In the genomic region with DNA sequence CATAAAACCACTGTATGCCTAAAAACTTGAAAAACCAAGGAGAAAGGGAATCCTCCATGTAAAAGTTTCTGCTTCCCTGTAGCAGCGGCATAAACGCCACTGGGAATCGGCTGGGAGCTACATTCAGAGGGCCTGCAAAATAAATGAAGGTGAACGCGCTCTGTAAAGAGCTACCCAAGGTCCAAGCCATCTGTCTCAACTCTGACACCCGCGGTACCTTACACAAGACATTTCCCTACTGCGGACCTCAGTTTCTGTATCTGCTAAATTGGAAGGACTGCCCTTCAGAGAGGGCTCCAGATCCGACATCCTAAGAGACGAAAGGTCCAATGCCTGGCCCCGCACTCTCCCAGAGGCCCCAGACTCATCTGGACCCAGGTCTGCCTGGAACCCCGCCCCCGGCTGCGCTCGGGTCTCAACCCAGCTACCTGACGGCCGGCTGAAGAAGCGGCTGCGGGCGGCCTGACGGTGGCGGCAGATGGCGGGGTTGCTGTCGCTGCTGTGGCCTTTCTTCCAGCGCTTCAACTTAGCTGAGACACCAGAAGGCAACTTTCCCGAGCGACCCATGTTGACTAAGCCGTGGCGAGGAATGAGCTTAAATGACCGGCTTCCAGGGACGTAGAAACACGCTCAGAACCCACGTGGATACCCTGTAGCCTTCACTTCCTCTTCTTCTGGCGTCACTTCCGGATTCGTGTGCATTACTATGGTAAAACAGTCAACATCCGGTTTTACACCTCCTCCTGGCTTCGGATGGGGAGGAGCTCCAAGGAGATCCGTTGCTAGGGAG, we compare ENCODE assay signal across 8 cellular contexts. TPM values are rescaled to one million over a fixed set of nuclear protein-coding genes. Genes with fewer than 3 reads are reported as not detected.
DNase-seq lines count a peak whose midpoint lies in the region; TF ChIP-seq lines count a peak whose summit lies in the region.

A gene with protein sequence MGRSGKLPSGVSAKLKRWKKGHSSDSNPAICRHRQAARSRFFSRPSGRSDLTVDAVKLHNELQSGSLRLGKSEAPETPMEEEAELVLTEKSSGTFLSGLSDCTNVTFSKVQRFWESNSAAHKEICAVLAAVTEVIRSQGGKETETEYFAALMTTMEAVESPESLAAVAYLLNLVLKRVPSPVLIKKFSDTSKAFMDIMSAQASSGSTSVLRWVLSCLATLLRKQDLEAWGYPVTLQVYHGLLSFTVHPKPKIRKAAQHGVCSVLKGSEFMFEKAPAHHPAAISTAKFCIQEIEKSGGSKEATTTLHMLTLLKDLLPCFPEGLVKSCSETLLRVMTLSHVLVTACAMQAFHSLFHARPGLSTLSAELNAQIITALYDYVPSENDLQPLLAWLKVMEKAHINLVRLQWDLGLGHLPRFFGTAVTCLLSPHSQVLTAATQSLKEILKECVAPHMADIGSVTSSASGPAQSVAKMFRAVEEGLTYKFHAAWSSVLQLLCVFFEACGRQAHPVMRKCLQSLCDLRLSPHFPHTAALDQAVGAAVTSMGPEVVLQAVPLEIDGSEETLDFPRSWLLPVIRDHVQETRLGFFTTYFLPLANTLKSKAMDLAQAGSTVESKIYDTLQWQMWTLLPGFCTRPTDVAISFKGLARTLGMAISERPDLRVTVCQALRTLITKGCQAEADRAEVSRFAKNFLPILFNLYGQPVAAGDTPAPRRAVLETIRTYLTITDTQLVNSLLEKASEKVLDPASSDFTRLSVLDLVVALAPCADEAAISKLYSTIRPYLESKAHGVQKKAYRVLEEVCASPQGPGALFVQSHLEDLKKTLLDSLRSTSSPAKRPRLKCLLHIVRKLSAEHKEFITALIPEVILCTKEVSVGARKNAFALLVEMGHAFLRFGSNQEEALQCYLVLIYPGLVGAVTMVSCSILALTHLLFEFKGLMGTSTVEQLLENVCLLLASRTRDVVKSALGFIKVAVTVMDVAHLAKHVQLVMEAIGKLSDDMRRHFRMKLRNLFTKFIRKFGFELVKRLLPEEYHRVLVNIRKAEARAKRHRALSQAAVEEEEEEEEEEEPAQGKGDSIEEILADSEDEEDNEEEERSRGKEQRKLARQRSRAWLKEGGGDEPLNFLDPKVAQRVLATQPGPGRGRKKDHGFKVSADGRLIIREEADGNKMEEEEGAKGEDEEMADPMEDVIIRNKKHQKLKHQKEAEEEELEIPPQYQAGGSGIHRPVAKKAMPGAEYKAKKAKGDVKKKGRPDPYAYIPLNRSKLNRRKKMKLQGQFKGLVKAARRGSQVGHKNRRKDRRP (N-terminal part only) (minus strand): TSS at position 676 of the 790 bp plus-strand sequence. CDS start 109 bp downstream, at position 567.

- H3K56ac ChIP-seq in H9 (ENCODE audit: insufficient read length, low read depth, low read length): no peak within 1 kb of the TSS

- no peaks in the 10 kb centered on the region for H3K27me3 Mint-ChIP-seq in H9 (ENCODE audit: low read depth)
- H3K27me3 Mint-ChIP-seq in nephron (ENCODE audit: low read depth): no peaks in the 10 kb centered on the region

- H3K9me3 ChIP-seq in H9 (ENCODE audit: control insufficient read depth, low read depth, low read length): no peaks in the 10 kb centered on the region

- H3K27me3 ChIP-seq in H9 (ENCODE audit: insufficient read depth, low read length): no peaks in the 10 kb centered on the region

- H2BK5ac ChIP-seq in H9 (ENCODE audit: insufficient read length, low read length): no peak within 1 kb of the TSS

- no peak within 1 kb of the TSS for H3K27ac ChIP-seq in H9 (ENCODE audit: insufficient read length, low read depth, low read length)

- H4K91ac ChIP-seq in H9 (ENCODE audit: insufficient read length, low read depth, low read length): no peak within 1 kb of the TSS

- no CpG with 5 or more reads among the region's 39 CpGs for WGBS in H9 (ENCODE audit: extremely low coverage, insufficient read length, low lambda C conversion rate)

- H2BK15ac ChIP-seq in H9 (ENCODE audit: low read depth, low read length): no peak within 1 kb of the TSS

- no peaks in the 10 kb centered on the region for H4K20me1 ChIP-seq in H9 (ENCODE audit: control insufficient read depth, insufficient read depth, insufficient read length)

- TF ChIP-seq CTCF in H9 (conservative IDR thresholded peaks at IDR 0.05) (peak; percentile 35; the same call in 2 of the 3 replicates), nephron (IDR thresholded peaks at IDR 0.05; ENCODE audit: unreplicated experiment in 3 of 3) (peak in 1 of 3 experiments; percentile 9)

- H3K79me2 ChIP-seq in H9 (ENCODE audit: insufficient read depth, low read length): 0 out of 2 replicates have a peak, but pooled peaks cover 2% of the 10 kb centered on the region

- no peaks in the 10 kb centered on the region for H3K9me3 Mint-ChIP-seq in H9
- H3K9me3 Mint-ChIP-seq in nephron: no peaks in the 10 kb centered on the region

- no peak within 1 kb of the TSS for H2BK20ac ChIP-seq in H9 (ENCODE audit: low read depth, low read length, poor library complexity, severe bottlenecking)

- peak within 1 kb of the TSS; percentile 30 for H3K18ac ChIP-seq in H9 (ENCODE audit: insufficient read length, low read depth, low read length)

- no peak within 1 kb of the TSS for H2AK5ac ChIP-seq in H9 (ENCODE audit: insufficient read length, low read length)

- peak within 1 kb of the TSS; percentile 80 for H3K4me2 ChIP-seq in H9 (ENCODE audit: insufficient read depth, insufficient read length, low read length)

- no peak within 1 kb of the TSS for H3K23ac ChIP-seq in H9 (ENCODE audit: insufficient read length, low read depth, low read length)

- peak; percentile 93 for DNase-seq in GF-D8 (lab: John Stamatoyannopoulos, UW)
- DNase-seq in H9: peak; percentile 96
- DNase-seq in M059J (ENCODE audit: low read depth): peak; percentile 100
- peak; percentile 67 for DNase-seq in activated T-helper 9 cell treated with anti-CD3 and anti-CD28 coated beads, Interleukin-2, amount 50 U/mL, for 16 hours (ENCODE audit: low read depth)
- peak; percentile 96 for DNase-seq in fibroblast of the conjunctiva (ENCODE audit: low read depth)
- peak; percentile 100 for DNase-seq in stromal cell of bone marrow (ENCODE audit: low read depth)

- H3K23me2 ChIP-seq in H9 (ENCODE audit: insufficient read length, low read depth, low read length, poor library complexity, severe bottlenecking): peaks cover 7% of the 10 kb centered on the region

- H3K4me1 Mint-ChIP-seq in H9 (peaks cover 8 to 12% of the 10 kb centered on the region in 2 experiments), nephron (peaks cover 12% of the 10 kb centered on the region)

- H2BK120ac ChIP-seq in H9 (ENCODE audit: low read depth, low read length, poor library complexity, severe bottlenecking): no peak within 1 kb of the TSS

- H3K79me1 ChIP-seq in H9 (ENCODE audit: insufficient read depth, low read depth, low read length, poor library complexity, severe bottlenecking): no peaks in the 10 kb centered on the region

- no peak within 1 kb of the TSS for H2BK12ac ChIP-seq in H9 (ENCODE audit: insufficient read length, low read depth, low read length)

- peak; percentile 88 for TF ChIP-seq POLR2A in Raji (IDR thresholded peaks at IDR 0.05; ENCODE audit: insufficient read depth, low read depth, low read length)

- H3K9ac ChIP-seq in H9 (ENCODE audit: extremely low read depth, insufficient read length, low read length): peak within 1 kb of the TSS; percentile 31

- H3K4me3 Mint-ChIP-seq in H9: peak within 1 kb of the TSS; percentile 96 to 97
- H3K4me3 Mint-ChIP-seq in nephron: peak within 1 kb of the TSS; percentile 92 to 96 (median 96)

- H2AFZ ChIP-seq in H9 (ENCODE audit: low read length): no peak within 1 kb of the TSS

- H3K27ac Mint-ChIP-seq in H9 (peak within 1 kb of the TSS; percentile 84 to 98 (median 92); a peak in 5 of 7 replicates), nephron (peak within 1 kb of the TSS; percentile 36 to 85 (median 71))

- no peaks in the 10 kb centered on the region for H3K4me1 ChIP-seq in H9 (ENCODE audit: insufficient read depth, low read length)

- H3K4ac ChIP-seq in H9 (ENCODE audit: low read depth, low read length): no peak within 1 kb of the TSS

- H3K14ac ChIP-seq in H9 (ENCODE audit: insufficient read depth, low read length): no peak within 1 kb of the TSS

- peaks cover 6 to 25% (median 11%) of the 10 kb centered on the region in 3 experiments; a peak in 6 of 7 replicates for H3K36me3 Mint-ChIP-seq in H9 (ENCODE audit: insufficient read depth in 1 of 3, low read depth in 3 of 3)
- peaks cover 6% of the 10 kb centered on the region for H3K36me3 Mint-ChIP-seq in nephron (ENCODE audit: low read depth)

- no peak within 1 kb of the TSS for H3T11ph ChIP-seq in H9 (ENCODE audit: low read length)

- no peak within 1 kb of the TSS for H4K8ac ChIP-seq in H9 (replicated peaks; ENCODE audit: insufficient read length, low read depth, low read length)

- no peak within 1 kb of the TSS for H4K5ac ChIP-seq in H9 (ENCODE audit: insufficient read length, low read depth, low read length)

RNA-seq across cellular contexts. Expression of the gene that starts here (rescaled TPM):
- total RNA-seq in H9 (2021): 71.6 and 83.0 TPM in 2 replicates
- total RNA-seq in M059J (2014; rRNA removed; shearing (Covaris generic)): 10.2 and 19.3 TPM in 2 replicates
